Comparison of ENCODE assay signal across 1 cellular context in the genomic region with DNA sequence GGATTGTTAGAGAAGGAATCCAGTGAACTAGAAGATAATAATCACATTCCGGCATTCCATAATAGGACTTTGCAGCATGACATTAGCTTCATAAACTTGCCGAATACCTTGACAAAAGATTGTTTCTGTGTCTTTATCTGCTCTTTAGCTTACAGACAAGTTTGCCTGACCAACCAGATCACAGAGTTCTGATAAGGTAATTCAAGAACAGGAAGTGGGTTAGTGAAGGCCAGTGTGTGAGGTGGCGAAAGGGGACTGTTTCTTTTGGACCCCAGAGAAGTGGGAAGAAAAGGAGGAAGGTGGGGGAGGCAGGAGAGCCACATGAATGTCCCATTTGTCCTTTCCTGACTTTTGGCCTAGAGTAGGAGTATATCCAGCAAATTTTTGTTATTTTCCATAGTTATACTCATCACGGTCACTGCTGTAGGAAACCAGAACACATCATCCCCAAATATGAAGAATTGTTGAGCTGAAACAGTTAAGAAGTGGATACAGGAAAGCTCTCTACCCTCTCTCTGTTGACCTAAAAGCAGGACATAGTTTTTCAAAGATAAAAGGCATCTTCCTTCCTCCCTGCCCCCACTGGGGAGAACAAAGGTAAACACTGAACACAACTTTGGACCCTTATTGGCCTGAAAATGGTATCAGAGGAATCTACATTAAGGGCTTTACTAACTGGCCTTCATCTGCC.
TF ChIP-seq lines count a peak whose summit lies in the region.

No MANE protein-coding gene starts in this region.

TF ChIP-seq in HepG2, 621 proteins besides CTCF, POLR2A, EP300 and RAD21 (continued from another document and continues in another):
- TF ChIP-seq ZNF777 (CRISPR knock-in tag; IDR thresholded peaks at IDR 0.05) (no peak), SP2 (CRISPR knock-in tag; IDR thresholded peaks at IDR 0.05) (no peak), ZNF44 (CRISPR knock-in tag; IDR thresholded peaks at IDR 0.05) (no peak), ZNF552 (CRISPR knock-in tag; IDR thresholded peaks at IDR 0.05; ENCODE audit: borderline replicate concordance) (no peak), REXO4 (CRISPR knock-in tag; IDR thresholded peaks at IDR 0.05; ENCODE audit: borderline replicate concordance) (no peak), MXI1 (IDR thresholded peaks at IDR 0.05; ENCODE audit: borderline replicate concordance, low read depth, low read length) (no peak), IRF2 (CRISPR knock-in tag; IDR thresholded peaks at IDR 0.05) (peak; percentile 96), ZBTB8A (CRISPR knock-in tag; IDR thresholded peaks at IDR 0.05; ENCODE audit: borderline replicate concordance, low read depth) (no peak), ATM (IDR thresholded peaks at IDR 0.05; ENCODE audit: borderline replicate concordance) (no peak), ZNF274 (CRISPR knock-in tag; IDR thresholded peaks at IDR 0.05) (no peak), ZSCAN21 (CRISPR knock-in tag; IDR thresholded peaks at IDR 0.05; ENCODE audit: borderline replicate concordance) (no peak), FOXP1 (IDR thresholded peaks at IDR 0.05) (peak; percentile 85), FOXP1 (CRISPR knock-in tag; IDR thresholded peaks at IDR 0.05) (peak; percentile 96), ZNF317 (CRISPR knock-in tag; IDR thresholded peaks at IDR 0.05) (no peak), KDM6A (CRISPR knock-in tag; IDR thresholded peaks at IDR 0.05; ENCODE audit: low read depth) (peak; percentile 100), TBX2 (CRISPR knock-in tag; IDR thresholded peaks at IDR 0.05; ENCODE audit: borderline replicate concordance) (peak; percentile 91; the same call in 1 of the 2 replicates), ZNF160 (CRISPR knock-in tag; IDR thresholded peaks at IDR 0.05) (0 out of 2 replicates have a peak, but pooled peaks have one; percentile 45), TAF1 (CRISPR knock-in tag; IDR thresholded peaks at IDR 0.05) (0 out of 2 replicates have a peak, but pooled peaks have one; percentile 34), ZNF616 (CRISPR knock-in tag; IDR thresholded peaks at IDR 0.05; ENCODE audit: low read depth) (no peak), NR2F1 (CRISPR knock-in tag; IDR thresholded peaks at IDR 0.05) (peak in 1 of 2 experiments; percentile 70; a peak in 2 of 4 replicates), ZNF652 (CRISPR knock-in tag; IDR thresholded peaks at IDR 0.05; ENCODE audit: borderline replicate concordance, low read depth) (peak; percentile 98), SIN3B (IDR thresholded peaks at IDR 0.05; ENCODE audit: low read length) (no peak), ZNF709 (CRISPR knock-in tag; IDR thresholded peaks at IDR 0.05) (no peak; the same call in 1 of the 2 replicates), GABPA (IDR thresholded peaks at IDR 0.05; ENCODE audit: low read depth, low read length) (no peak), GABPA (CRISPR knock-in tag; IDR thresholded peaks at IDR 0.05; ENCODE audit: low read depth) (peak; percentile 67), ZMAT3 (CRISPR knock-in tag; conservative IDR thresholded peaks at IDR 0.05) (peak; percentile 91), ZNF20 (CRISPR knock-in tag; IDR thresholded peaks at IDR 0.05) (no peak)
- TF ChIP-seq, protein P1, sequence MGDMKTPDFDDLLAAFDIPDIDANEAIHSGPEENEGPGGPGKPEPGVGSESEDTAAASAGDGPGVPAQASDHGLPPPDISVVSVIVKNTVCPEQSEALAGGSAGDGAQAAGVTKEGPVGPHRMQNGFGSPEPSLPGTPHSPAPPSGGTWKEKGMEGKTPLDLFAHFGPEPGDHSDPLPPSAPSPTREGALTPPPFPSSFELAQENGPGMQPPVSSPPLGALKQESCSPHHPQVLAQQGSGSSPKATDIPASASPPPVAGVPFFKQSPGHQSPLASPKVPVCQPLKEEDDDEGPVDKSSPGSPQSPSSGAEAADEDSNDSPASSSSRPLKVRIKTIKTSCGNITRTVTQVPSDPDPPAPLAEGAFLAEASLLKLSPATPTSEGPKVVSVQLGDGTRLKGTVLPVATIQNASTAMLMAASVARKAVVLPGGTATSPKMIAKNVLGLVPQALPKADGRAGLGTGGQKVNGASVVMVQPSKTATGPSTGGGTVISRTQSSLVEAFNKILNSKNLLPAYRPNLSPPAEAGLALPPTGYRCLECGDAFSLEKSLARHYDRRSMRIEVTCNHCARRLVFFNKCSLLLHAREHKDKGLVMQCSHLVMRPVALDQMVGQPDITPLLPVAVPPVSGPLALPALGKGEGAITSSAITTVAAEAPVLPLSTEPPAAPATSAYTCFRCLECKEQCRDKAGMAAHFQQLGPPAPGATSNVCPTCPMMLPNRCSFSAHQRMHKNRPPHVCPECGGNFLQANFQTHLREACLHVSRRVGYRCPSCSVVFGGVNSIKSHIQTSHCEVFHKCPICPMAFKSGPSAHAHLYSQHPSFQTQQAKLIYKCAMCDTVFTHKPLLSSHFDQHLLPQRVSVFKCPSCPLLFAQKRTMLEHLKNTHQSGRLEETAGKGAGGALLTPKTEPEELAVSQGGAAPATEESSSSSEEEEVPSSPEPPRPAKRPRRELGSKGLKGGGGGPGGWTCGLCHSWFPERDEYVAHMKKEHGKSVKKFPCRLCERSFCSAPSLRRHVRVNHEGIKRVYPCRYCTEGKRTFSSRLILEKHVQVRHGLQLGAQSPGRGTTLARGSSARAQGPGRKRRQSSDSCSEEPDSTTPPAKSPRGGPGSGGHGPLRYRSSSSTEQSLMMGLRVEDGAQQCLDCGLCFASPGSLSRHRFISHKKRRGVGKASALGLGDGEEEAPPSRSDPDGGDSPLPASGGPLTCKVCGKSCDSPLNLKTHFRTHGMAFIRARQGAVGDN (CRISPR knock-in tag; IDR thresholded peaks at IDR 0.05), result peak; percentile 7; the same call in 1 of the 2 replicates
- TF ChIP-seq, protein P2, sequence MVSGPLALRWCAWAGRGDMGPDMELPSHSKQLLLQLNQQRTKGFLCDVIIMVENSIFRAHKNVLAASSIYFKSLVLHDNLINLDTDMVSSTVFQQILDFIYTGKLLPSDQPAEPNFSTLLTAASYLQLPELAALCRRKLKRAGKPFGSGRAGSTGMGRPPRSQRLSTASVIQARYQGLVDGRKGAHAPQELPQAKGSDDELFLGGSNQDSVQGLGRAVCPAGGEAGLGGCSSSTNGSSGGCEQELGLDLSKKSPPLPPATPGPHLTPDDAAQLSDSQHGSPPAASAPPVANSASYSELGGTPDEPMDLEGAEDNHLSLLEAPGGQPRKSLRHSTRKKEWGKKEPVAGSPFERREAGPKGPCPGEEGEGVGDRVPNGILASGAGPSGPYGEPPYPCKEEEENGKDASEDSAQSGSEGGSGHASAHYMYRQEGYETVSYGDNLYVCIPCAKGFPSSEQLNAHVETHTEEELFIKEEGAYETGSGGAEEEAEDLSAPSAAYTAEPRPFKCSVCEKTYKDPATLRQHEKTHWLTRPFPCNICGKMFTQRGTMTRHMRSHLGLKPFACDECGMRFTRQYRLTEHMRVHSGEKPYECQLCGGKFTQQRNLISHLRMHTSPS (CRISPR knock-in tag; IDR thresholded peaks at IDR 0.05; ENCODE audit: low read depth), result peak; percentile 67; the same call in 1 of the 2 replicates
- TF ChIP-seq, protein P3, sequence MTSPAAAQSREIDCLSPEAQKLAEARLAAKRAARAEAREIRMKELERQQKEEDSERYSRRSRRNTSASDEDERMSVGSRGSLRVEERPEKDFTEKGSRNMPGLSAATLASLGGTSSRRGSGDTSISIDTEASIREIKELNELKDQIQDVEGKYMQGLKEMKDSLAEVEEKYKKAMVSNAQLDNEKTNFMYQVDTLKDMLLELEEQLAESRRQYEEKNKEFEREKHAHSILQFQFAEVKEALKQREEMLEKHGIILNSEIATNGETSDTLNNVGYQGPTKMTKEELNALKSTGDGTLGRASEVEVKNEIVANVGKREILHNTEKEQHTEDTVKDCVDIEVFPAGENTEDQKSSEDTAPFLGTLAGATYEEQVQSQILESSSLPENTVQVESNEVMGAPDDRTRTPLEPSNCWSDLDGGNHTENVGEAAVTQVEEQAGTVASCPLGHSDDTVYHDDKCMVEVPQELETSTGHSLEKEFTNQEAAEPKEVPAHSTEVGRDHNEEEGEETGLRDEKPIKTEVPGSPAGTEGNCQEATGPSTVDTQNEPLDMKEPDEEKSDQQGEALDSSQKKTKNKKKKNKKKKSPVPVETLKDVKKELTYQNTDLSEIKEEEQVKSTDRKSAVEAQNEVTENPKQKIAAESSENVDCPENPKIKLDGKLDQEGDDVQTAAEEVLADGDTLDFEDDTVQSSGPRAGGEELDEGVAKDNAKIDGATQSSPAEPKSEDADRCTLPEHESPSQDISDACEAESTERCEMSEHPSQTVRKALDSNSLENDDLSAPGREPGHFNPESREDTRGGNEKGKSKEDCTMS (CRISPR knock-in tag; conservative IDR thresholded peaks at IDR 0.05), result no peak
- TF ChIP-seq, protein P4, sequence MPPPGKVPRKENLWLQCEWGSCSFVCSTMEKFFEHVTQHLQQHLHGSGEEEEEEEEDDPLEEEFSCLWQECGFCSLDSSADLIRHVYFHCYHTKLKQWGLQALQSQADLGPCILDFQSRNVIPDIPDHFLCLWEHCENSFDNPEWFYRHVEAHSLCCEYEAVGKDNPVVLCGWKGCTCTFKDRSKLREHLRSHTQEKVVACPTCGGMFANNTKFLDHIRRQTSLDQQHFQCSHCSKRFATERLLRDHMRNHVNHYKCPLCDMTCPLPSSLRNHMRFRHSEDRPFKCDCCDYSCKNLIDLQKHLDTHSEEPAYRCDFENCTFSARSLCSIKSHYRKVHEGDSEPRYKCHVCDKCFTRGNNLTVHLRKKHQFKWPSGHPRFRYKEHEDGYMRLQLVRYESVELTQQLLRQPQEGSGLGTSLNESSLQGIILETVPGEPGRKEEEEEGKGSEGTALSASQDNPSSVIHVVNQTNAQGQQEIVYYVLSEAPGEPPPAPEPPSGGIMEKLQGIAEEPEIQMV (CRISPR knock-in tag; IDR thresholded peaks at IDR 0.05; ENCODE audit: low read depth), result no peak
- TF ChIP-seq, protein P5, sequence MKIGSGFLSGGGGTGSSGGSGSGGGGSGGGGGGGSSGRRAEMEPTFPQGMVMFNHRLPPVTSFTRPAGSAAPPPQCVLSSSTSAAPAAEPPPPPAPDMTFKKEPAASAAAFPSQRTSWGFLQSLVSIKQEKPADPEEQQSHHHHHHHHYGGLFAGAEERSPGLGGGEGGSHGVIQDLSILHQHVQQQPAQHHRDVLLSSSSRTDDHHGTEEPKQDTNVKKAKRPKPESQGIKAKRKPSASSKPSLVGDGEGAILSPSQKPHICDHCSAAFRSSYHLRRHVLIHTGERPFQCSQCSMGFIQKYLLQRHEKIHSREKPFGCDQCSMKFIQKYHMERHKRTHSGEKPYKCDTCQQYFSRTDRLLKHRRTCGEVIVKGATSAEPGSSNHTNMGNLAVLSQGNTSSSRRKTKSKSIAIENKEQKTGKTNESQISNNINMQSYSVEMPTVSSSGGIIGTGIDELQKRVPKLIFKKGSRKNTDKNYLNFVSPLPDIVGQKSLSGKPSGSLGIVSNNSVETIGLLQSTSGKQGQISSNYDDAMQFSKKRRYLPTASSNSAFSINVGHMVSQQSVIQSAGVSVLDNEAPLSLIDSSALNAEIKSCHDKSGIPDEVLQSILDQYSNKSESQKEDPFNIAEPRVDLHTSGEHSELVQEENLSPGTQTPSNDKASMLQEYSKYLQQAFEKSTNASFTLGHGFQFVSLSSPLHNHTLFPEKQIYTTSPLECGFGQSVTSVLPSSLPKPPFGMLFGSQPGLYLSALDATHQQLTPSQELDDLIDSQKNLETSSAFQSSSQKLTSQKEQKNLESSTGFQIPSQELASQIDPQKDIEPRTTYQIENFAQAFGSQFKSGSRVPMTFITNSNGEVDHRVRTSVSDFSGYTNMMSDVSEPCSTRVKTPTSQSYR (CRISPR knock-in tag; IDR thresholded peaks at IDR 0.05; ENCODE audit: borderline replicate concordance), result peak; percentile 100
- TF ChIP-seq, protein P6, sequence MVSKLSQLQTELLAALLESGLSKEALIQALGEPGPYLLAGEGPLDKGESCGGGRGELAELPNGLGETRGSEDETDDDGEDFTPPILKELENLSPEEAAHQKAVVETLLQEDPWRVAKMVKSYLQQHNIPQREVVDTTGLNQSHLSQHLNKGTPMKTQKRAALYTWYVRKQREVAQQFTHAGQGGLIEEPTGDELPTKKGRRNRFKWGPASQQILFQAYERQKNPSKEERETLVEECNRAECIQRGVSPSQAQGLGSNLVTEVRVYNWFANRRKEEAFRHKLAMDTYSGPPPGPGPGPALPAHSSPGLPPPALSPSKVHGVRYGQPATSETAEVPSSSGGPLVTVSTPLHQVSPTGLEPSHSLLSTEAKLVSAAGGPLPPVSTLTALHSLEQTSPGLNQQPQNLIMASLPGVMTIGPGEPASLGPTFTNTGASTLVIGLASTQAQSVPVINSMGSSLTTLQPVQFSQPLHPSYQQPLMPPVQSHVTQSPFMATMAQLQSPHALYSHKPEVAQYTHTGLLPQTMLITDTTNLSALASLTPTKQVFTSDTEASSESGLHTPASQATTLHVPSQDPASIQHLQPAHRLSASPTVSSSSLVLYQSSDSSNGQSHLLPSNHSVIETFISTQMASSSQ (IDR thresholded peaks at IDR 0.05; ENCODE audit: low read depth), result peak; percentile 74
- TF ChIP-seq, protein P6 (CRISPR knock-in tag; IDR thresholded peaks at IDR 0.05; ENCODE audit: borderline replicate concordance), result peak; percentile 87
- TF ChIP-seq, protein P7, sequence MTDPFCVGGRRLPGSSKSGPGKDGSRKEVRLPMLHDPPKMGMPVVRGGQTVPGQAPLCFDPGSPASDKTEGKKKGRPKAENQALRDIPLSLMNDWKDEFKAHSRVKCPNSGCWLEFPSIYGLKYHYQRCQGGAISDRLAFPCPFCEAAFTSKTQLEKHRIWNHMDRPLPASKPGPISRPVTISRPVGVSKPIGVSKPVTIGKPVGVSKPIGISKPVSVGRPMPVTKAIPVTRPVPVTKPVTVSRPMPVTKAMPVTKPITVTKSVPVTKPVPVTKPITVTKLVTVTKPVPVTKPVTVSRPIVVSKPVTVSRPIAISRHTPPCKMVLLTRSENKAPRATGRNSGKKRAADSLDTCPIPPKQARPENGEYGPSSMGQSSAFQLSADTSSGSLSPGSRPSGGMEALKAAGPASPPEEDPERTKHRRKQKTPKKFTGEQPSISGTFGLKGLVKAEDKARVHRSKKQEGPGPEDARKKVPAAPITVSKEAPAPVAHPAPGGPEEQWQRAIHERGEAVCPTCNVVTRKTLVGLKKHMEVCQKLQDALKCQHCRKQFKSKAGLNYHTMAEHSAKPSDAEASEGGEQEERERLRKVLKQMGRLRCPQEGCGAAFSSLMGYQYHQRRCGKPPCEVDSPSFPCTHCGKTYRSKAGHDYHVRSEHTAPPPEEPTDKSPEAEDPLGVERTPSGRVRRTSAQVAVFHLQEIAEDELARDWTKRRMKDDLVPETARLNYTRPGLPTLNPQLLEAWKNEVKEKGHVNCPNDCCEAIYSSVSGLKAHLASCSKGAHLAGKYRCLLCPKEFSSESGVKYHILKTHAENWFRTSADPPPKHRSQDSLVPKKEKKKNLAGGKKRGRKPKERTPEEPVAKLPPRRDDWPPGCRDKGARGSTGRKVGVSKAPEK (CRISPR knock-in tag; IDR thresholded peaks at IDR 0.05; ENCODE audit: borderline replicate concordance), result no peak
